ENCODE assay signal across 27 cellular contexts in the genomic region with DNA sequence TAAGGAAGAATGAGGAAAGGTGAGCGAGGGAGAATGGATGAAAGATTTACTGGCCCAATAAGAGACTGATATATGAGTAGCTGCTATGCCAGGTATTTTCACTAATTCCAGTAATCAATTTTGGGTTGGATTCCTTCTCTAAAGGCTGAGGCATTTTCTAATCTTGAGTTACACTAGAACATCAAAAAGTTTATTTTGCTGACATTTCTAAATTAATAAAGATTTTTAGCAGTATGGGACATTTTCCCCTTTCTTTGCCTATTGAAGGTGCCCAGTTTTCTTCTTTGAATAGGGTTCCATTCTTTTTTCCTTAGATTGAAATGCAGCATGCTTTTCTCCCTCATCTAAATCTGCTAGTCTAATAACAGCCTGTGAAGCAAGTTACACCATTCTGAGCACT. TPM values are rescaled to one million over a fixed set of nuclear protein-coding genes. Genes with fewer than 3 reads are reported as not detected.
DNase-seq lines count a peak whose midpoint lies in the region; ATAC-seq, FAIRE-seq and TF ChIP-seq lines count a peak whose summit lies in the region.
"Had no signal": no experiment of that assay in that cellular context is flagged by ENCODE, and none has a peak within 500 bp of the region (broad histone marks: within the 10 kb centered on the region; RNA-seq: fewer than 3 reads in every experiment).

No MANE protein-coding gene starts in this region.

- H3K9me3 ChIP-seq in PC-9 (ENCODE audit: insufficient read depth, low read depth) (0 out of 2 replicates have a peak, but pooled peaks cover 4% of the 10 kb centered on the region), astrocyte (ENCODE audit: insufficient read depth, low read depth, low read length) (no peaks in the 10 kb centered on the region)

- H3K36me3 ChIP-seq in PC-9 (ENCODE audit: low read depth) (peaks cover 39% of the 10 kb centered on the region), astrocyte (ENCODE audit: insufficient read depth, low read length) (peaks cover 6% of the 10 kb centered on the region)

- POLR2A ChIA-PET in PC-9 (lab: Charles Lee; ENCODE audit: unreplicated experiment): no interaction called here

- FAIRE-seq in astrocyte (lab: Jason Lieb, UNC): peak; percentile 32
- FAIRE-seq: A204.1, GM12892, GM19239 had no signal

- H3K27ac ChIP-seq in PC-9: peak overlapping the region; percentile 20; the same call in 1 of the 2 replicates
- no peak overlapping the region for H3K27ac ChIP-seq in astrocyte (ENCODE audit: low read depth, low read length)
- H3K27ac ChIP-seq: BLaER1 treated with 17β-estradiol and CSF1 and Interleukin-3, amounts not matched to agents 10 nM and 100 nM; RWPE1 had no signal

- no peaks in the 10 kb centered on the region for H3K9me2 ChIP-seq in PC-9 (ENCODE audit: insufficient read depth)

- H3K4me3 Mint-ChIP-seq in activated naive CD4-positive, alpha-beta T cell treated with anti-CD3 and anti-CD28 coated beads, Interleukin-2, amount 50 U/mL, for 24 hours: no peak overlapping the region
- H3K4me3 Mint-ChIP-seq in astrocyte (ENCODE audit: unreplicated experiment): no peak overlapping the region
- H3K4me3 Mint-ChIP-seq: CD4-positive, alpha-beta T cell had no signal

- no peak overlapping the region for H3K9ac ChIP-seq in astrocyte (ENCODE audit: low read length)
- H3K9ac ChIP-seq: BLaER1 treated with 17β-estradiol and CSF1 and Interleukin-3, amounts not matched to agents 10 nM and 100 nM had no signal

- no peak overlapping the region for H3K4me3 ChIP-seq in PC-9
- no peak overlapping the region for H3K4me3 ChIP-seq in astrocyte (ENCODE audit: insufficient read depth, low read depth, low read length)
- H3K4me3 ChIP-seq: BLaER1 treated with 17β-estradiol and CSF1 and Interleukin-3, amounts not matched to agents 10 nM and 100 nM; MG63 had no signal

- peaks cover 50% of the 10 kb centered on the region for H3K36me3 Mint-ChIP-seq in activated naive CD4-positive, alpha-beta T cell treated with anti-CD3 and anti-CD28 coated beads, Interleukin-2, amount 50 U/mL, for 24 hours
- peaks cover 14% of the 10 kb centered on the region for H3K36me3 Mint-ChIP-seq in astrocyte (ENCODE audit: low read depth, unreplicated experiment)

- intact Hi-C loops in PC-9 (cut with micrococcal nuclease; ENCODE audit: unreplicated experiment): loop anchor here (2.0 kb wide), 1 partner anchor 43 kb away; no protein-coding TSS in a partner anchor

- no TSS peak for BruUV-seq in PC-9 (replicated peaks; lab: Mats Ljungman, UMichigan)

- H3K79me2 ChIP-seq in PC-9 (ENCODE audit: low read depth): no peaks in the 10 kb centered on the region
- no peaks in the 10 kb centered on the region for H3K79me2 ChIP-seq in astrocyte (ENCODE audit: insufficient read depth, low read length)

- H4K20me1 ChIP-seq in PC-9 (ENCODE audit: insufficient read depth) (no peaks in the 10 kb centered on the region), astrocyte (ENCODE audit: insufficient read depth, low read length) (no peaks in the 10 kb centered on the region)

- ATAC-seq in GM18870 (IDR thresholded peaks at IDR 0.05; ENCODE audit: unreplicated experiment): no peak
- ATAC-seq: HCT116 had no signal

- peaks cover 4% of the 10 kb centered on the region for H3K4me1 Mint-ChIP-seq in activated naive CD4-positive, alpha-beta T cell treated with anti-CD3 and anti-CD28 coated beads, Interleukin-2, amount 50 U/mL, for 24 hours
- peaks cover 28% of the 10 kb centered on the region for H3K4me1 Mint-ChIP-seq in astrocyte (ENCODE audit: low read depth, unreplicated experiment)

- no peaks in the 10 kb centered on the region for H3K27me3 ChIP-seq in PC-9 (ENCODE audit: insufficient read depth, low read depth)
- H3K27me3 ChIP-seq in astrocyte (ENCODE audit: insufficient read depth, low read length): no peaks in the 10 kb centered on the region
- H3K27me3 ChIP-seq: BLaER1 treated with 17β-estradiol and CSF1 and Interleukin-3, amounts not matched to agents 10 nM and 100 nM; MG63 had no signal

- no peak for DNase-seq in activated naive CD4-positive, alpha-beta T cell (lab: John Stamatoyannopoulos, UW)
- DNase-seq in PC-9 (no peak), astrocyte (ENCODE audit: low read depth) (no peak), hypothalamus (lab: John Stamatoyannopoulos, UW) (no peak), NCI-H748 (lab: John Stamatoyannopoulos, UW; ENCODE audit: unreplicated experiment) (no peak)
- DNase-seq: AML-193; CD4-positive, alpha-beta T cell; COR-L47; DMS79 treated with DMSO at 0.1 percent for 48 hours; KBM-7; MG63; NCI-H1105 treated with DMSO at 0.1 percent for 48 hours; NCI-H146; NCI-H2029; NCI-H446; NCI-H524 treated with DMSO at 0.1 percent for 48 hours; NCI-H82; NK-92 treated with Interleukin-12 subunit alpha and Interleukin-12 subunit beta, amount 100 ng/mL, for 24 hours; SHP77 had no signal

- H3K4me2 ChIP-seq in PC-9: no peak overlapping the region
- H3K4me2 ChIP-seq in astrocyte (ENCODE audit: low read length): no peak overlapping the region
- H3K4me2 ChIP-seq: BLaER1 treated with 17β-estradiol and CSF1 and Interleukin-3, amounts not matched to agents 10 nM and 100 nM had no signal

- H3K27ac Mint-ChIP-seq in activated naive CD4-positive, alpha-beta T cell treated with anti-CD3 and anti-CD28 coated beads, Interleukin-2, amount 50 U/mL, for 24 hours: peak overlapping the region; percentile 14
- no peak overlapping the region for H3K27ac Mint-ChIP-seq in astrocyte (ENCODE audit: unreplicated experiment)
- H3K27ac Mint-ChIP-seq: CD4-positive, alpha-beta T cell had no signal

- H3K9me3 Mint-ChIP-seq in activated naive CD4-positive, alpha-beta T cell treated with anti-CD3 and anti-CD28 coated beads, Interleukin-2, amount 50 U/mL, for 24 hours: peaks cover 8% of the 10 kb centered on the region
- H3K9me3 Mint-ChIP-seq in astrocyte (ENCODE audit: unreplicated experiment): peaks cover 2% of the 10 kb centered on the region
- H3K9me3 Mint-ChIP-seq: CD4-positive, alpha-beta T cell had no signal

- H2AFZ ChIP-seq in PC-9: no peak overlapping the region
- H2AFZ ChIP-seq in astrocyte (ENCODE audit: low read depth, low read length): no peak overlapping the region

- peaks cover 17% of the 10 kb centered on the region; the same call in 1 of the 2 replicates for H3F3A ChIP-seq in PC-9 (ENCODE audit: insufficient read depth, low read depth)

- H3K27me3 Mint-ChIP-seq in activated naive CD4-positive, alpha-beta T cell treated with anti-CD3 and anti-CD28 coated beads, Interleukin-2, amount 50 U/mL, for 24 hours: no peaks in the 10 kb centered on the region
- no peaks in the 10 kb centered on the region for H3K27me3 Mint-ChIP-seq in astrocyte (ENCODE audit: low read depth, unreplicated experiment)
- H3K27me3 Mint-ChIP-seq: CD4-positive, alpha-beta T cell had no signal

- H3K4me1 ChIP-seq in PC-9 (replicated peaks; ENCODE audit: insufficient read depth) (peaks cover 24% of the 10 kb centered on the region), astrocyte (ENCODE audit: insufficient read depth, low read length) (peaks cover 4% of the 10 kb centered on the region)
- H3K4me1 ChIP-seq: BLaER1 treated with 17β-estradiol and CSF1 and Interleukin-3, amounts not matched to agents 10 nM and 100 nM had no signal

- TF ChIP-seq CTCF in PC-9 (conservative IDR thresholded peaks at IDR 0.05) (no peak), astrocyte (IDR thresholded peaks at IDR 0.05; ENCODE audit: insufficient read depth, low read depth, low read length) (no peak)

- CTCF ChIA-PET in PC-9 (lab: Charles Lee): no interaction called here

RNA-seq across cellular contexts. Expression of gene ZNHIT6, which starts 52.9 kb away (rescaled TPM):
- total RNA-seq in PC-9 (2021) (13.7 and 16.1 TPM in 2 replicates), astrocyte (29.6 and 34.9 TPM in 2 replicates)
